28 cellular contexts compared by ENCODE assay signal in genomic region chr12:45775964-45776363, GRCh38. TPM values are rescaled to one million over a fixed set of nuclear protein-coding genes. Genes with fewer than 3 reads are reported as not detected.
DNase-seq lines count a peak whose midpoint lies in the region; ATAC-seq, FAIRE-seq and TF ChIP-seq lines count a peak whose summit lies in the region.
"Had no signal": no experiment of that assay in that cellular context is flagged by ENCODE, and none has a peak within 500 bp of the region (broad histone marks: within the 10 kb centered on the region; RNA-seq: fewer than 3 reads in every experiment).

No MANE protein-coding gene starts in this region.

- intact Hi-C loops in psoas muscle (cut with DNase I), result no loop called here

- peak overlapping the region; percentile 34 for H3K27ac Mint-ChIP-seq in endothelial cell (ENCODE audit: unreplicated experiment)
- no peak overlapping the region for H3K27ac Mint-ChIP-seq in osteocyte (ENCODE audit: unreplicated experiment)
- H3K27ac Mint-ChIP-seq: activated CD4-positive, alpha-beta memory T cell treated with anti-CD3 and anti-CD28 coated beads for 36 hours; activated naive CD4-positive, alpha-beta T cell treated with anti-CD3 and anti-CD28 coated beads, Interleukin-2, amount 10 ng/mL, durations not matched to agents 7 days and 5 days; HFFc6 had no signal

- no peak overlapping the region for H3K4me3 Mint-ChIP-seq in endothelial cell (ENCODE audit: unreplicated experiment)
- H3K4me3 Mint-ChIP-seq in osteocyte (ENCODE audit: unreplicated experiment), result no peak overlapping the region
- H3K4me3 Mint-ChIP-seq: activated CD4-positive, alpha-beta memory T cell treated with anti-CD3 and anti-CD28 coated beads for 36 hours; activated naive CD4-positive, alpha-beta T cell treated with anti-CD3 and anti-CD28 coated beads, Interleukin-2, amount 10 ng/mL, durations not matched to agents 7 days and 5 days; HFFc6 had no signal

- WGBS in psoas muscle, 3 donors, result 28 to 46% (median 37%) methylated on average over 2 of the region's 2 CpGs

- peak overlapping the region; percentile 69 for H3K27ac ChIP-seq in psoas muscle
- H3K27ac ChIP-seq: C4-2B, coronary artery, neutrophil, spleen, upper lobe of left lung had no signal

- no peaks in the 10 kb centered on the region for H3K9me3 ChIP-seq in psoas muscle
- H3K9me3 ChIP-seq: neutrophil, spleen, upper lobe of left lung had no signal

- H3K27me3 Mint-ChIP-seq in endothelial cell (ENCODE audit: unreplicated experiment) (no peaks in the 10 kb centered on the region), osteocyte (ENCODE audit: unreplicated experiment) (no peaks in the 10 kb centered on the region)
- H3K27me3 Mint-ChIP-seq: activated CD4-positive, alpha-beta memory T cell treated with anti-CD3 and anti-CD28 coated beads for 36 hours; activated naive CD4-positive, alpha-beta T cell treated with anti-CD3 and anti-CD28 coated beads, Interleukin-2, amount 10 ng/mL, durations not matched to agents 7 days and 5 days had no signal

- H3K36me3 Mint-ChIP-seq in endothelial cell (ENCODE audit: low read depth, unreplicated experiment) (no peaks in the 10 kb centered on the region), osteocyte (ENCODE audit: unreplicated experiment) (peaks cover 2% of the 10 kb centered on the region)
- H3K36me3 Mint-ChIP-seq: activated CD4-positive, alpha-beta memory T cell treated with anti-CD3 and anti-CD28 coated beads for 36 hours had no signal

- H3K4me1 Mint-ChIP-seq in endothelial cell (ENCODE audit: unreplicated experiment) (peaks cover 17% of the 10 kb centered on the region), osteocyte (ENCODE audit: unreplicated experiment) (peaks cover 23% of the 10 kb centered on the region)

- no peaks in the 10 kb centered on the region for H3K36me3 ChIP-seq in psoas muscle (ENCODE audit: insufficient read depth in 1 of 2, low read depth in 1 of 2)
- H3K36me3 ChIP-seq: neutrophil, spleen, upper lobe of left lung had no signal

- ATAC-seq in HG02852 (IDR thresholded peaks at IDR 0.05; ENCODE audit: unreplicated experiment) (peak; percentile 47), psoas muscle (peak in 3 of 4 donors; percentile 34 to 56 (median 51))
- ATAC-seq: activated CD4-positive, CD25-positive, alpha-beta regulatory T cell treated with anti-CD3 and anti-CD28 coated beads, Interleukin-2, amount 50 U/mL, for 24 hours had no signal

- no peaks in the 10 kb centered on the region for H3K27me3 ChIP-seq in psoas muscle (ENCODE audit: insufficient read depth in 3 of 3, low read length in 2 of 3)
- H3K27me3 ChIP-seq: neutrophil, spleen, upper lobe of left lung had no signal

- DNase-seq in GM19239 (ENCODE audit: insufficient read length, low spot score) (no peak), endothelial cell (ENCODE audit: low spot score) (no peak), psoas muscle (no peak), osteocyte (ENCODE audit: extremely low spot score, unreplicated experiment) (no peak), NCI-H2196 treated with DMSO at 0.1 percent for 48 hours (lab: John Stamatoyannopoulos, UW; ENCODE audit: unreplicated experiment) (no peak)
- no peak for DNase-seq in activated T-cell treated with anti-CD3 and anti-CD28 coated beads, Interleukin-2, amount 50 U/mL, for 1 hour
- DNase-seq: activated CD4-positive, alpha-beta memory T cell treated with anti-CD3 and anti-CD28 coated beads for 36 hours; activated CD8-positive, alpha-beta memory T cell treated with anti-CD3 and anti-CD28 coated beads, Interleukin-2, amount 50 U/mL, for 4 hours; activated naive CD4-positive, alpha-beta T cell treated with anti-CD3 and anti-CD28 coated beads, Interleukin-2, amount 10 ng/mL, durations not matched to agents 7 days and 5 days; amniotic stem cell; DND-41; effector memory CD4-positive, alpha-beta T cell; erythroblast; GOT3; HFFc6; NCI-H1105; NCI-H1930; spleen; upper lobe of left lung had no signal

- FAIRE-seq in GM19239 (lab: Jason Lieb, UNC), result peak; percentile 51
- FAIRE-seq: bronchial epithelial cell, keratinocyte, TTC549 had no signal

- peak overlapping the region; percentile 15 for H3K4me3 ChIP-seq in psoas muscle
- H3K4me3 ChIP-seq: coronary artery, lung, spleen, upper lobe of left lung had no signal

- peaks cover 48% of the 10 kb centered on the region for H3K4me1 ChIP-seq in psoas muscle

- TF ChIP-seq CTCF in endothelial cell (IDR thresholded peaks at IDR 0.05; ENCODE audit: unreplicated experiment) (no peak), psoas muscle (IDR thresholded peaks at IDR 0.05) (no peak), osteocyte (IDR thresholded peaks at IDR 0.05) (no peak)

- H3K9me3 Mint-ChIP-seq in endothelial cell (ENCODE audit: unreplicated experiment) (no peaks in the 10 kb centered on the region), osteocyte (ENCODE audit: unreplicated experiment) (no peaks in the 10 kb centered on the region)
- H3K9me3 Mint-ChIP-seq: activated CD4-positive, alpha-beta memory T cell treated with anti-CD3 and anti-CD28 coated beads for 36 hours; activated naive CD4-positive, alpha-beta T cell treated with anti-CD3 and anti-CD28 coated beads, Interleukin-2, amount 10 ng/mL, durations not matched to agents 7 days and 5 days; HFFc6 had no signal

RNA-seq across cellular contexts. Expression of gene ARID2, which starts 46.5 kb away (rescaled TPM):
- total RNA-seq in endothelial cell (ENCODE audit: unreplicated experiment), result 46.3 TPM
- 10 to 100 TPM; 12.5 to 17.1 (median 13.9) TPM for total RNA-seq in psoas muscle
- 1 to 10 TPM; 2.8 to 4.9 (median 3.3) TPM for polyA plus RNA-seq in psoas muscle
- total RNA-seq in osteocyte, result 38.1 and 44.4 TPM in 2 replicates
